21 cellular contexts compared by ENCODE assay signal in the genomic region with DNA sequence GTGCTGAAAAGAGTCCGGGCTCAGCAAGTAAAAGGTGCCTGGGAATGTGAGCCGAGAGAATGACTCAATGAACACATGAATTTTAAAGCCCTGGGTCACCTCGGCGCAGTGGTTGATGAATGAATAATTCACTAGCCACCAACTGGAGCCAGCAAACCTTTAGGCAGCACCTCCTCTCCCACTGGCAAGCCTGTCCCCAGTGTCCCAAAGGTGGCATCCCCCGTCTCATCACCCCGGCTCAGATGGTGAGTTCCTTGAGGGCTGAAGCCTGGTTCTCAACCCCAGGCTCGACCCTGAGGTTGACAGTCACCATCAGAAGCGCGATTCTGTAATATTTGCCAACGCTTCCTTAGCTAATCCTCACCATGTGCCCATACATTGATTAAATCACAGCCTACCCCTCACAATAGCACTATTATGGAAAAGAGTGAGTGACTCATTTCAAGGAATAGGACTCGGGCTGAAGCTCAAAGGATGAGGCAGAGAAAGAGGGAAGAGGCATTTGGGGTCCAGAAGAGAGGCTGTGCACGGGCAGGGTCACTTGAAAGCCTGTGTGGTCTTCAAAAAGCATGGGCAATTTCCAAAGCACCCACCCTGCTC. TPM values are rescaled to one million over a fixed set of nuclear protein-coding genes. Genes with fewer than 3 reads are reported as not detected.
"Had no signal": no experiment of that assay in that cellular context is flagged by ENCODE, and none has a peak within 500 bp of the region (broad histone marks: within the 10 kb centered on the region; RNA-seq: fewer than 3 reads in every experiment).

No MANE protein-coding gene starts in this region.

- H3K4me3 ChIP-seq: gastroesophageal sphincter, left lung, mucosa of descending colon, ovary, sigmoid colon had no signal

- DNase-seq: activated CD4-positive, CD25-positive, alpha-beta regulatory T cell; activated effector memory CD4-positive, alpha-beta T cell treated with Interleukin-2 at 50 U/mL for 16 hours; activated T-cell treated with anti-CD3 and anti-CD28 coated beads, Interleukin-2, amount 50 U/mL, for 1 hour; amygdala; brain microvascular endothelial cell; cerebellar nuclear complex; dermis blood vessel endothelial cell; endodermal cell; erythroblast; hippocampal formation; left lung; mucosa of descending colon; nephron progenitor cell; ovary; sigmoid colon; SK-N-SH had no signal

- H3K27ac Mint-ChIP-seq: activated naive CD4-positive, alpha-beta T cell treated with anti-CD3 and anti-CD28 coated beads, Interleukin-2, amount 50 U/mL, for 24 hours; endodermal cell; nephron progenitor cell; stimulated activated effector memory CD8-positive, alpha-beta T cell treated with anti-CD3 and anti-CD28 coated beads, Interleukin-12 subunit alpha, Interleukin-12 subunit beta, amount 100 ng/mL, for 72 hours had no signal

- H3K4me2 ChIP-seq: SK-N-SH had no signal

- H3K9ac ChIP-seq: SK-N-SH had no signal

- H3K36me3 ChIP-seq: brain microvascular endothelial cell, gastroesophageal sphincter, left lung, ovary, sigmoid colon had no signal

- H3K27me3 Mint-ChIP-seq: activated naive CD4-positive, alpha-beta T cell treated with anti-CD3 and anti-CD28 coated beads, Interleukin-2, amount 50 U/mL, for 24 hours had no signal

- FAIRE-seq: keratinocyte had no signal

- H3K9me3 Mint-ChIP-seq: activated naive CD4-positive, alpha-beta T cell treated with anti-CD3 and anti-CD28 coated beads, Interleukin-2, amount 50 U/mL, for 24 hours; stimulated activated effector memory CD8-positive, alpha-beta T cell treated with anti-CD3 and anti-CD28 coated beads, Interleukin-12 subunit alpha, Interleukin-12 subunit beta, amount 100 ng/mL, for 72 hours had no signal

- H3K4me3 Mint-ChIP-seq: endodermal cell had no signal

- H3K9me3 ChIP-seq: gastroesophageal sphincter, left lung, mucosa of descending colon, ovary, sigmoid colon, SK-N-SH had no signal

- H3K4me1 Mint-ChIP-seq: endodermal cell had no signal

- H3K27me3 ChIP-seq: brain microvascular endothelial cell, gastroesophageal sphincter, left lung, ovary, sigmoid colon had no signal

- H3K27ac ChIP-seq: brain microvascular endothelial cell, gastroesophageal sphincter, left lung, ovary, sigmoid colon had no signal

RNA-seq across cellular contexts. Expression of a gene that starts 45.4 kb away (rescaled TPM):
- total RNA-seq: gastroesophageal sphincter; mucosa of descending colon; sigmoid colon; T-helper 1 cell treated with Interleukin-12 subunit alpha and Interleukin-12 subunit beta and Interleukin-4 antibody, amounts not matched to agents 30 ng/mL and 1 ng/mL, for 36 hours had no signal
